1 cellular context compared by ENCODE assay signal in the genomic region with DNA sequence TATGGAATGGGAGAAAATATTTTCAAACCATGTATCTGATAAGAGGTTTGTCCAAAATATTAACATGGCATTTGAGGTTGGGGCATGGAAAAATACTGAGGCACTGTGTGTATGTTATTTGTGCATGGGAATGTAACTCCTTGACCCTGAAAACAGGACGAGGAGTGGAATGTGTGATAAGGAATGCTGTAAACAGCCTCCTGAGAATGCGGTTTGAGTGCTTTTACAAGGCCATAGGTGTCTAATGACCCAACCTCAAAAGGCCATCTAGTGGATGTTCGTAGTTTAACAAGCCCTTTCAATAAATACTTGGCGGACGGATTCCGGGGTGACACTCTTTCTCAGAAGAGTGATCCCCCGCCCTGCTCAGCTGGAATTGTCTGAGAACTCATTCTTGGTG.
TF ChIP-seq lines count a peak whose summit lies in the region.

No MANE protein-coding gene starts in this region.

TF ChIP-seq in HEK293, 187 proteins besides CTCF, POLR2A, EP300 and RAD21 (continued from another document):
- TF ChIP-seq, protein P1, sequence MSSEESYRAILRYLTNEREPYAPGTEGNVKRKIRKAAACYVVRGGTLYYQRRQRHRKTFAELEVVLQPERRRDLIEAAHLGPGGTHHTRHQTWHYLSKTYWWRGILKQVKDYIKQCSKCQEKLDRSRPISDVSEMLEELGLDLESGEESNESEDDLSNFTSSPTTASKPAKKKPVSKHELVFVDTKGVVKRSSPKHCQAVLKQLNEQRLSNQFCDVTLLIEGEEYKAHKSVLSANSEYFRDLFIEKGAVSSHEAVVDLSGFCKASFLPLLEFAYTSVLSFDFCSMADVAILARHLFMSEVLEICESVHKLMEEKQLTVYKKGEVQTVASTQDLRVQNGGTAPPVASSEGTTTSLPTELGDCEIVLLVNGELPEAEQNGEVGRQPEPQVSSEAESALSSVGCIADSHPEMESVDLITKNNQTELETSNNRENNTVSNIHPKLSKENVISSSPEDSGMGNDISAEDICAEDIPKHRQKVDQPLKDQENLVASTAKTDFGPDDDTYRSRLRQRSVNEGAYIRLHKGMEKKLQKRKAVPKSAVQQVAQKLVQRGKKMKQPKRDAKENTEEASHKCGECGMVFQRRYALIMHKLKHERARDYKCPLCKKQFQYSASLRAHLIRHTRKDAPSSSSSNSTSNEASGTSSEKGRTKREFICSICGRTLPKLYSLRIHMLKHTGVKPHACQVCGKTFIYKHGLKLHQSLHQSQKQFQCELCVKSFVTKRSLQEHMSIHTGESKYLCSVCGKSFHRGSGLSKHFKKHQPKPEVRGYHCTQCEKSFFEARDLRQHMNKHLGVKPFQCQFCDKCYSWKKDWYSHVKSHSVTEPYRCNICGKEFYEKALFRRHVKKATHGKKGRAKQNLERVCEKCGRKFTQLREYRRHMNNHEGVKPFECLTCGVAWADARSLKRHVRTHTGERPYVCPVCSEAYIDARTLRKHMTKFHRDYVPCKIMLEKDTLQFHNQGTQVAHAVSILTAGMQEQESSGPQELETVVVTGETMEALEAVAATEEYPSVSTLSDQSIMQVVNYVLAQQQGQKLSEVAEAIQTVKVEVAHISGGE (tag by site-specific recombination; conservative IDR thresholded peaks at IDR 0.05; ENCODE audit: low read depth): peak; percentile 89
- TF ChIP-seq, protein P2, sequence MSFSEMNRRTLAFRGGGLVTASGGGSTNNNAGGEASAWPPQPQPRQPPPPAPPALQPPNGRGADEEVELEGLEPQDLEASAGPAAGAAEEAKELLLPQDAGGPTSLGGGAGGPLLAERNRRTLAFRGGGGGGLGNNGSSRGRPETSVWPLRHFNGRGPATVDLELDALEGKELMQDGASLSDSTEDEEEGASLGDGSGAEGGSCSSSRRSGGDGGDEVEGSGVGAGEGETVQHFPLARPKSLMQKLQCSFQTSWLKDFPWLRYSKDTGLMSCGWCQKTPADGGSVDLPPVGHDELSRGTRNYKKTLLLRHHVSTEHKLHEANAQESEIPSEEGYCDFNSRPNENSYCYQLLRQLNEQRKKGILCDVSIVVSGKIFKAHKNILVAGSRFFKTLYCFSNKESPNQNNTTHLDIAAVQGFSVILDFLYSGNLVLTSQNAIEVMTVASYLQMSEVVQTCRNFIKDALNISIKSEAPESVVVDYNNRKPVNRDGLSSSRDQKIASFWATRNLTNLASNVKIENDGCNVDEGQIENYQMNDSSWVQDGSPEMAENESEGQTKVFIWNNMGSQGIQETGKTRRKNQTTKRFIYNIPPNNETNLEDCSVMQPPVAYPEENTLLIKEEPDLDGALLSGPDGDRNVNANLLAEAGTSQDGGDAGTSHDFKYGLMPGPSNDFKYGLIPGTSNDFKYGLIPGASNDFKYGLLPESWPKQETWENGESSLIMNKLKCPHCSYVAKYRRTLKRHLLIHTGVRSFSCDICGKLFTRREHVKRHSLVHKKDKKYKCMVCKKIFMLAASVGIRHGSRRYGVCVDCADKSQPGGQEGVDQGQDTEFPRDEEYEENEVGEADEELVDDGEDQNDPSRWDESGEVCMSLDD (tag by site-specific recombination; IDR thresholded peaks at IDR 0.05): 0 out of 2 replicates have a peak, but pooled peaks have one; percentile 25
- 0 out of 2 replicates have a peak, but pooled peaks have one; percentile 14 for TF ChIP-seq HOXD13 (CRISPR knock-in tag; IDR thresholded peaks at IDR 0.05; ENCODE audit: borderline replicate concordance)
- TF ChIP-seq FEZF1 (tag by site-specific recombination; IDR thresholded peaks at IDR 0.05): 0 out of 2 replicates have a peak, but pooled peaks have one; percentile 10
- TF ChIP-seq ZXDB (tag by site-specific recombination; IDR thresholded peaks at IDR 0.05): 0 out of 2 replicates have a peak, but pooled peaks have one; percentile 14
